16 cellular contexts compared by ENCODE assay signal in the genomic region with DNA sequence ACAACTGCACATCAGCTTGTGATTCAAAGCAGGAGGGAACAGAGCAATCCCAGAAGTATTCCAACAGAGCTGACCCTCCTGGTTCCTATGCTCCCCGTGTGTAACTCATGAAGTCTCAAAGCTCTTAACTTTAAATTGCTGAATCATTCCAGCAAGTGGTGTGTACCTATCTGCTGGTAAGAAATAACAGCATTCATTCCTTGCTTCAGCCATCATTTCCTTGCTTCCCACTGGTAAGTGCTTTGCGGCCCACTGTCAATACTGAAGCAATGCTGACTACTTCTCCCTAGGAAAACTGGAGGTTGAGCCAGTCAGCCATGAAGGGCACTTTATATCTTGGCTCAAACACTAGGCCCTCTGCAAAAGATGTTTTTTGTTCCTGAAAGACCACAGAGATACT.
A peak's percentile ranks its signal among the peaks of the same experiment; 100 is the strongest.
DNase-seq lines count a peak whose midpoint lies in the region; ATAC-seq, FAIRE-seq and TF ChIP-seq lines count a peak whose summit lies in the region.
"Had no signal": no experiment of that assay in that cellular context is flagged by ENCODE, and none has a peak within 500 bp of the region (broad histone marks: within the 10 kb centered on the region; RNA-seq: fewer than 3 reads in every experiment).

No MANE protein-coding gene starts in this region.

- WGBS in A549 (ENCODE audit: missing lambda C conversion rate) = 56% methylated on average over 2 of the region's 2 CpGs
- 29% methylated on average over 2 of the region's 2 CpGs for WGBS in GM12878 (ENCODE audit: insufficient coverage, insufficient replicate concordance, low lambda C conversion rate, missing lambda C conversion rate)

- TF ChIP-seq POLR2A in A549 (IDR thresholded peaks at IDR 0.05; ENCODE audit: low read length) (no peak), GM12878 (IDR thresholded peaks at IDR 0.05; ENCODE audit: low read depth, low read length) (no peak)

- RAD21 ChIA-PET in GM12878 (lab: Charles Lee; ENCODE audit: unreplicated experiment) = interaction anchor here (0.8 kb wide), 1 partner anchor 11 kb away, joined by 3 read pairs; no protein-coding TSS in a partner anchor

- no peaks in the 10 kb centered on the region for H3K27me3 Mint-ChIP-seq in mesothelial cell of epicardium (ENCODE audit: low read depth)
- no peaks in the 10 kb centered on the region for H3K27me3 Mint-ChIP-seq in activated naive CD4-positive, alpha-beta T cell treated with anti-CD3 and anti-CD28 coated beads for 36 hours (ENCODE audit: low read depth)
- H3K27me3 Mint-ChIP-seq: dendritic cell treated with granulocyte-macrophage colony-stimulating factor and Interleukin-4, amounts not matched to agents 40 ng/mL and 50 ng/mL, for 4 days had no signal

- H3K4me3 ChIP-seq in A549 (no peak overlapping the region), GM12878 (no peak overlapping the region), MM.1S (ENCODE audit: low read length) (no peak overlapping the region)
- H3K4me3 ChIP-seq: tibial nerve had no signal

- DNase-seq in A549 (ENCODE audit: low read depth in 1 of 2, low spot score in 1 of 2) (peak in 1 of 2 experiments; percentile 57), GM12878 (ENCODE audit: low read depth, low spot score) (no peak), mesothelial cell of epicardium (ENCODE audit: low spot score in 2 of 2, unreplicated experiment in 2 of 2) (no peak), cerebellum (ENCODE audit: low spot score) (no peak), NCI-H2196 treated with DMSO at 0.1 percent for 48 hours (lab: John Stamatoyannopoulos, UW; ENCODE audit: unreplicated experiment) (no peak), MM.1S (no peak)
- DNase-seq in activated naive CD4-positive, alpha-beta T cell treated with anti-CD3 and anti-CD28 coated beads for 36 hours = no peak
- DNase-seq: activated CD4-positive, alpha-beta T cell treated with anti-CD3 and anti-CD28 coated beads, Interleukin-2, amount 10 ng/mL, durations not matched to agents 24 days and 14 days; activated T-cell treated with anti-CD3 and anti-CD28 coated beads, Interleukin-2, amount 50 U/mL, for 1 hour; NCI-H2107; SIG-M5; stimulated activated CD4-positive, alpha-beta T cell treated with anti-CD3 and anti-CD28 coated beads, Interleukin-2, amount 100 ng/mL, for 24 hours; T-helper 9 cell had no signal

- peak overlapping the region; percentile 49 to 65 for H3K27ac ChIP-seq in A549
- no peak overlapping the region for H3K27ac ChIP-seq in GM12878 (ENCODE audit: control insufficient read depth, insufficient read depth)
- no peak overlapping the region for H3K27ac ChIP-seq in MM.1S (ENCODE audit: low read length)
- H3K27ac ChIP-seq: tibial nerve had no signal

- H3K4me2 ChIP-seq in A549 (peak overlapping the region; percentile 0; the same call in 2 of the 3 replicates), GM12878 (ENCODE audit: control insufficient read depth, insufficient read depth) (no peak overlapping the region), MM.1S (ENCODE audit: low read depth, low read length) (no peak overlapping the region)

- H3K4me1 Mint-ChIP-seq in mesothelial cell of epicardium = peaks cover 37% of the 10 kb centered on the region
- H3K4me1 Mint-ChIP-seq in activated naive CD4-positive, alpha-beta T cell treated with anti-CD3 and anti-CD28 coated beads for 36 hours (ENCODE audit: low read depth) = peaks cover 13% of the 10 kb centered on the region
- H3K4me1 Mint-ChIP-seq: activated CD4-positive, alpha-beta T cell treated with anti-CD3 and anti-CD28 coated beads, Interleukin-2, amount 10 ng/mL, durations not matched to agents 24 days and 14 days had no signal

- H3K27me3 ChIP-seq in GM12878 (replicated peaks in 1 of 2; ENCODE audit: control insufficient read depth in 2 of 2, insufficient read depth in 2 of 2, low read length in 1 of 2) = no peaks in the 10 kb centered on the region
- H3K27me3 ChIP-seq in MM.1S (replicated peaks; ENCODE audit: insufficient read depth, low read length) = no peaks in the 10 kb centered on the region
- H3K27me3 ChIP-seq: tibial nerve had no signal

- ATAC-seq in A549 = peak; percentile 47 to 71; a peak in 5 of 6 replicates
- peak; percentile 45 for ATAC-seq in HG02610 (IDR thresholded peaks at IDR 0.05; ENCODE audit: unreplicated experiment)
- peak; percentile 50 for ATAC-seq in GM12878

- in situ Hi-C loops in GM12878 (cut with MboI) = no loop called here

- H3K36me3 ChIP-seq in GM12878 (ENCODE audit: control insufficient read depth in 2 of 2, insufficient read depth in 2 of 2, low read length in 1 of 2) (no peaks in the 10 kb centered on the region), MM.1S (replicated peaks; ENCODE audit: insufficient read depth, low read length) (no peaks in the 10 kb centered on the region)
- H3K36me3 ChIP-seq: tibial nerve had no signal

- H3K4me1 ChIP-seq in A549 = peaks cover 16% of the 10 kb centered on the region
- no peaks in the 10 kb centered on the region for H3K4me1 ChIP-seq in GM12878 (ENCODE audit: control insufficient read depth, insufficient read depth, low read length)
- H3K4me1 ChIP-seq in MM.1S (ENCODE audit: low read length) = no peaks in the 10 kb centered on the region

- H3K9me2 ChIP-seq in MM.1S (replicated peaks; ENCODE audit: insufficient read depth, low read length) = no peaks in the 10 kb centered on the region

- CTCF ChIA-PET in A549 (lab: Yijun Ruan, JAX) = interaction anchor here (0.9 to 1.5 kb wide), 4 partner anchors 8 to 142 kb away, joined by 3 to 4 read pairs (median 3); no protein-coding TSS in a partner anchor
- CTCF ChIA-PET in GM12878 (lab: Yijun Ruan, JAX) = interaction anchor here (1.2 to 1.5 kb wide), 3 partner anchors 22 to 142 kb away, joined by 3 to 4 read pairs (median 4); no protein-coding TSS in a partner anchor
- CTCF ChIA-PET in activated naive CD4-positive, alpha-beta T cell treated with anti-CD3 and anti-CD28 coated beads for 36 hours (lab: Charles Lee) = no interaction called here

- TF ChIP-seq EP300 in A549 (IDR thresholded peaks at IDR 0.05) (no peak), GM12878 (IDR thresholded peaks at IDR 0.05; ENCODE audit: borderline replicate concordance in 1 of 2, control insufficient read depth in 1 of 2, low read depth in 2 of 2, low read length in 2 of 2) (no peak)

- H4K20me1 ChIP-seq in GM12878 (ENCODE audit: control insufficient read depth, insufficient read depth) (no peaks in the 10 kb centered on the region), MM.1S (ENCODE audit: insufficient read depth, low read length) (no peaks in the 10 kb centered on the region)

- BruUV-seq in GM12878 (replicated peaks; lab: Mats Ljungman, UMichigan) = no TSS peak

- TF ChIP-seq CTCF in A549 (IDR thresholded peaks at IDR 0.05) (no peak), GM12878 (IDR thresholded peaks at IDR 0.05 in 2 of 3, conservative IDR thresholded peaks at IDR 0.05 in 1 of 3; ENCODE audit: control insufficient read depth in 2 of 3, extremely low read depth in 1 of 3, insufficient read depth in 1 of 3, low read depth in 3 of 3, low read length in 3 of 3) (no peak), mesothelial cell of epicardium (IDR thresholded peaks at IDR 0.05; ENCODE audit: unreplicated experiment) (no peak), MM.1S (IDR thresholded peaks at IDR 0.05; ENCODE audit: low read length) (no peak)

- peaks cover 31% of the 10 kb centered on the region for H3K9me3 Mint-ChIP-seq in mesothelial cell of epicardium
- H3K9me3 Mint-ChIP-seq in activated naive CD4-positive, alpha-beta T cell treated with anti-CD3 and anti-CD28 coated beads for 36 hours = no peaks in the 10 kb centered on the region
- H3K9me3 Mint-ChIP-seq: activated CD4-positive, alpha-beta T cell treated with anti-CD3 and anti-CD28 coated beads, Interleukin-2, amount 10 ng/mL, durations not matched to agents 24 days and 14 days; dendritic cell treated with granulocyte-macrophage colony-stimulating factor and Interleukin-4, amounts not matched to agents 40 ng/mL and 50 ng/mL, for 4 days had no signal

- intact Hi-C loops in GM12878 (cut with micrococcal nuclease; ENCODE audit: unreplicated experiment) = no loop called here
- intact Hi-C loops in activated naive CD4-positive, alpha-beta T cell treated with anti-CD3 and anti-CD28 coated beads for 36 hours (cut with micrococcal nuclease) = loop anchor here (10.0 kb wide), 2 partner anchors 141 to 261 kb away; no protein-coding TSS in a partner anchor

- H3K4me3 Mint-ChIP-seq in mesothelial cell of epicardium = no peak overlapping the region
- H3K4me3 Mint-ChIP-seq in activated naive CD4-positive, alpha-beta T cell treated with anti-CD3 and anti-CD28 coated beads for 36 hours = no peak overlapping the region
- H3K4me3 Mint-ChIP-seq: activated CD4-positive, alpha-beta T cell treated with anti-CD3 and anti-CD28 coated beads, Interleukin-2, amount 10 ng/mL, durations not matched to agents 24 days and 14 days; dendritic cell treated with granulocyte-macrophage colony-stimulating factor and Interleukin-4, amounts not matched to agents 40 ng/mL and 50 ng/mL, for 4 days had no signal

- no peaks in the 10 kb centered on the region for H3K79me2 ChIP-seq in GM12878 (ENCODE audit: control insufficient read depth, insufficient read depth, low read length)
- no peaks in the 10 kb centered on the region for H3K79me2 ChIP-seq in MM.1S (ENCODE audit: low read length)

- H3K9ac ChIP-seq in GM12878 (ENCODE audit: control insufficient read depth, insufficient read depth, low read length) = no peak overlapping the region
- H3K9ac ChIP-seq in MM.1S (ENCODE audit: low read length) = no peak overlapping the region

- peaks cover 4% of the 10 kb centered on the region; the same call in 1 of the 3 replicates for H3K9me3 ChIP-seq in A549
- no peaks in the 10 kb centered on the region for H3K9me3 ChIP-seq in GM12878 (replicated peaks; ENCODE audit: control insufficient read depth, insufficient read depth, low read length)
- H3K9me3 ChIP-seq in MM.1S (replicated peaks; ENCODE audit: insufficient read depth, low read length) = no peaks in the 10 kb centered on the region
- H3K9me3 ChIP-seq: tibial nerve had no signal

- peaks cover 33% of the 10 kb centered on the region for H3K36me3 Mint-ChIP-seq in mesothelial cell of epicardium
- H3K36me3 Mint-ChIP-seq in activated naive CD4-positive, alpha-beta T cell treated with anti-CD3 and anti-CD28 coated beads for 36 hours (ENCODE audit: low read depth) = no peaks in the 10 kb centered on the region

- peak overlapping the region; percentile 96 for H3K27ac Mint-ChIP-seq in mesothelial cell of epicardium
- no peak overlapping the region for H3K27ac Mint-ChIP-seq in activated naive CD4-positive, alpha-beta T cell treated with anti-CD3 and anti-CD28 coated beads for 36 hours
- H3K27ac Mint-ChIP-seq: activated CD4-positive, alpha-beta T cell treated with anti-CD3 and anti-CD28 coated beads, Interleukin-2, amount 10 ng/mL, durations not matched to agents 24 days and 14 days; dendritic cell treated with granulocyte-macrophage colony-stimulating factor and Interleukin-4, amounts not matched to agents 40 ng/mL and 50 ng/mL, for 4 days had no signal

- H3F3A ChIP-seq in MM.1S (ENCODE audit: insufficient read depth, low read length) = no peaks in the 10 kb centered on the region

- SMC1A ChIA-PET in GM12878 (lab: Charles Lee; ENCODE audit: uncharacterized antibody, unreplicated experiment) = interaction anchor here (1.0 kb wide), 1 partner anchor 24 kb away, joined by 3 read pairs; no protein-coding TSS in a partner anchor

- H2AFZ ChIP-seq in GM12878 (ENCODE audit: control insufficient read depth, low read depth, low read length) (no peak overlapping the region), MM.1S (ENCODE audit: low read length) (no peak overlapping the region)

- TF ChIP-seq RAD21 in A549 (conservative IDR thresholded peaks at IDR 0.05 in 1 of 2, IDR thresholded peaks at IDR 0.05 in 1 of 2) = no peak
- TF ChIP-seq RAD21 in GM12878 (IDR thresholded peaks at IDR 0.05; ENCODE audit: insufficient read depth, low read depth, low read length) = no peak

- FAIRE-seq in A549 (lab: Jason Lieb, UNC) (no peak), GM12878 (lab: Jason Lieb, UNC) (no peak)

- POLR2A ChIA-PET in A549 (lab: Yijun Ruan, JAX) (interaction anchor here (0.5 kb wide), 1 partner anchor 10 kb away, joined by 3 read pairs; no protein-coding TSS in a partner anchor), GM12878 (lab: Charles Lee) (interaction anchor here (0.7 kb wide), 1 partner anchor 653 kb away, joined by 3 read pairs; no protein-coding TSS in a partner anchor)

Comparison
In these comparisons a context has a peak if more than half of its experiments do, and no peak if none do; other contexts are left out.
1. H3K27ac ChIP-seq: peak in A549 (2 of 2); none in GM12878 (single experiment) and MM.1S (single experiment).
2. Peak in every context shown above with its lines, with median percentiles within 50 percentile points of each other: ATAC-seq.